20 cellular contexts compared by ENCODE assay signal in genomic region chrX:110114260-110114776, GRCh38.
DNase-seq lines count a peak whose midpoint lies in the region; ATAC-seq, FAIRE-seq and TF ChIP-seq lines count a peak whose summit lies in the region.
"Had no signal": no experiment of that assay in that cellular context is flagged by ENCODE, and none has a peak within 500 bp of the region (broad histone marks: within the 10 kb centered on the region; RNA-seq: fewer than 3 reads in every experiment).

No MANE protein-coding gene starts in this region.

- no peak overlapping the region for H2AFZ ChIP-seq in K562 (ENCODE audit: low read depth, low read length)

- H3K4me3 Mint-ChIP-seq in neural crest cell: no peak overlapping the region
- H3K4me3 Mint-ChIP-seq: CD4-positive, alpha-beta T cell; H9 had no signal

- H3K9me1 ChIP-seq in K562 (ENCODE audit: control insufficient read depth, insufficient read depth, low read length): no peaks in the 10 kb centered on the region

- H3K36me3 Mint-ChIP-seq in neural crest cell (ENCODE audit: low read depth): peaks cover 6% of the 10 kb centered on the region

- no peak overlapping the region for H3K27ac ChIP-seq in K562 (ENCODE audit: extremely low read depth, low read depth, low read length)
- no peak overlapping the region for H3K27ac ChIP-seq in effector memory CD4-positive, alpha-beta T cell (ENCODE audit: insufficient read depth, low read length, poor library complexity, severe bottlenecking)
- H3K27ac ChIP-seq: 22Rv1, A549, C4-2B had no signal

- 13% methylated on average over 4 of the region's 4 CpGs for WGBS in K562 (ENCODE audit: insufficient coverage, low coverage, missing lambda C conversion rate)

- H3K9me3 Mint-ChIP-seq in neural crest cell: no peaks in the 10 kb centered on the region
- H3K9me3 Mint-ChIP-seq: CD4-positive, alpha-beta T cell; H9 had no signal

- H3K9me3 ChIP-seq in K562 (replicated peaks; ENCODE audit: control insufficient read depth, insufficient read depth, low read depth, low read length): no peaks in the 10 kb centered on the region
- H3K9me3 ChIP-seq in effector memory CD4-positive, alpha-beta T cell (ENCODE audit: control insufficient read depth, low read length): no peaks in the 10 kb centered on the region
- H3K9me3 ChIP-seq: A549, Caco-2 had no signal

- CTCF ChIA-PET in K562 (lab: Yijun Ruan, JAX; ENCODE audit: low intra/inter-chr PET ratio): no interaction called here

- H3K4me2 ChIP-seq in K562 (ENCODE audit: insufficient read depth, low read length): no peak overlapping the region; the same call in 1 of the 2 replicates
- H3K4me2 ChIP-seq: A549 had no signal

- TF ChIP-seq RAD21 in K562 (CRISPR knock-in tag; conservative IDR thresholded peaks at IDR 0.05 in 1 of 2, IDR thresholded peaks at IDR 0.05 in 1 of 2): no peak

- no peak for TF ChIP-seq POLR2A in K562 (conservative IDR thresholded peaks at IDR 0.05)

- POLR2A ChIA-PET in K562 (lab: Yijun Ruan, JAX): interaction anchor here (0.7 to 0.8 kb wide), 2 partner anchors 35 to 166 kb away, joined by 3 read pairs; no protein-coding TSS in a partner anchor

- H3K4me1 ChIP-seq in K562 (replicated peaks in 1 of 2; ENCODE audit: control insufficient read depth in 2 of 2, insufficient read depth in 2 of 2, low read length in 2 of 2): peaks cover 0 to 10% of the 10 kb centered on the region in 2 experiments; a peak in 3 of 5 replicates
- H3K4me1 ChIP-seq in effector memory CD4-positive, alpha-beta T cell (ENCODE audit: control insufficient read depth, insufficient read depth, low read length, poor library complexity, severe bottlenecking): no peaks in the 10 kb centered on the region

- no peaks in the 10 kb centered on the region for H4K20me1 ChIP-seq in K562 (replicated peaks; ENCODE audit: control insufficient read depth, insufficient read depth, low read length)

- intact Hi-C loops in K562 (cut with micrococcal nuclease): no loop called here

- H3K9ac ChIP-seq in K562 (ENCODE audit: insufficient read depth in 1 of 2, low read depth in 2 of 2, low read length in 2 of 2): no peak overlapping the region

- peaks cover 27% of the 10 kb centered on the region; the same call in 2 of the 3 replicates for H3K36me3 ChIP-seq in K562 (ENCODE audit: control insufficient read depth, insufficient read depth, low read length)
- no peaks in the 10 kb centered on the region for H3K36me3 ChIP-seq in effector memory CD4-positive, alpha-beta T cell (ENCODE audit: control insufficient read depth, insufficient read depth, low read length)

- no peaks in the 10 kb centered on the region; the same call in 2 of the 3 replicates for H3K79me2 ChIP-seq in K562 (ENCODE audit: control insufficient read depth, insufficient read depth, low read length)

- DNase-seq in NCI-H82 (lab: John Stamatoyannopoulos, UW): peak; percentile 19
- no peak for DNase-seq in NCI-H82 treated with DMSO at 0.1 percent for 48 hours (lab: John Stamatoyannopoulos, UW; ENCODE audit: unreplicated experiment)
- DNase-seq in OCI-M1 (lab: John Stamatoyannopoulos, UW): peak; percentile 75
- DNase-seq in K562 (ENCODE audit: extremely low read depth in 1 of 4, low spot score in 3 of 4): peak in 2 of 4 experiments; percentile 11 to 19
- DNase-seq in neural crest cell (ENCODE audit: low read depth, low spot score): no peak
- DNase-seq in GM10266 (ENCODE audit: extremely low spot score): no peak
- DNase-seq in effector memory CD4-positive, alpha-beta T cell: no peak
- DNase-seq: AML-193; Caco-2; CD4-positive, alpha-beta T cell; GOT3; H9 had no signal

- no peak for FAIRE-seq in K562 (lab: Jason Lieb, UNC)
- FAIRE-seq: G401.6, GM12892, GM18507, HTR-8/SVneo had no signal

- peak; percentile 33 for ATAC-seq in K562
- no peak for ATAC-seq in GM21825 (IDR thresholded peaks at IDR 0.05; ENCODE audit: unreplicated experiment)
- ATAC-seq: A549 had no signal

- in situ Hi-C loops in K562 (cut with MboI): no loop called here

- H3K27ac Mint-ChIP-seq in neural crest cell (ENCODE audit: unreplicated experiment): peak overlapping the region; percentile 8
- H3K27ac Mint-ChIP-seq: CD4-positive, alpha-beta T cell had no signal

- no peaks in the 10 kb centered on the region for H3K27me3 Mint-ChIP-seq in neural crest cell (ENCODE audit: low read depth)
- H3K27me3 Mint-ChIP-seq: CD4-positive, alpha-beta T cell had no signal

- TF ChIP-seq CTCF in K562 (IDR thresholded peaks at IDR 0.05 in 2 of 3, conservative IDR thresholded peaks at IDR 0.05 in 1 of 3; ENCODE audit: insufficient read depth in 2 of 3, low read depth in 1 of 3, low read length in 3 of 3): no peak
- TF ChIP-seq CTCF in neural crest cell (conservative IDR thresholded peaks at IDR 0.05): no peak
- no peak for TF ChIP-seq CTCF in GM10266 (IDR thresholded peaks at IDR 0.05; ENCODE audit: control insufficient read depth, insufficient read depth, low read depth, missing control alignments)

- H3K4me3 ChIP-seq in K562: no peak overlapping the region
- no peak overlapping the region for H3K4me3 ChIP-seq in effector memory CD4-positive, alpha-beta T cell (ENCODE audit: insufficient read depth, low read depth, low read length, poor library complexity, severe bottlenecking)
- H3K4me3 ChIP-seq: A549 had no signal

- peaks cover 12% of the 10 kb centered on the region for H3K4me1 Mint-ChIP-seq in neural crest cell
- H3K4me1 Mint-ChIP-seq: H9 had no signal

- H3K27me3 ChIP-seq in K562 (ENCODE audit: control insufficient read depth in 2 of 2, insufficient read depth in 2 of 2, low read length in 2 of 2): no peaks in the 10 kb centered on the region
- H3K27me3 ChIP-seq in effector memory CD4-positive, alpha-beta T cell (replicated peaks; ENCODE audit: control insufficient read depth, insufficient read depth, low read length, poor library complexity, severe bottlenecking): no peaks in the 10 kb centered on the region

- no TSS peak for BruUV-seq in K562 (replicated peaks; lab: Mats Ljungman, UMichigan)

- no peak for TF ChIP-seq EP300 in K562 (IDR thresholded peaks at IDR 0.05; ENCODE audit: low read length)

TF ChIP-seq in K562, 482 proteins besides CTCF, POLR2A, EP300 and RAD21:
- TF ChIP-seq HMBOX1 (IDR thresholded peaks at IDR 0.05) (peak; percentile 74), FOXP1 (CRISPR knock-in tag; IDR thresholded peaks at IDR 0.05) (no peak), ZNF146 (CRISPR knock-in tag; IDR thresholded peaks at IDR 0.05; ENCODE audit: unreplicated experiment) (no peak), ZNF140 (CRISPR knock-in tag; IDR thresholded peaks at IDR 0.05) (no peak), NFE2 (IDR thresholded peaks at IDR 0.05; ENCODE audit: low read depth) (peak; percentile 66), RCOR1 (IDR thresholded peaks at IDR 0.05; ENCODE audit: borderline replicate concordance in 1 of 2, low read depth in 2 of 2, low read length in 2 of 2) (peak in 1 of 2 experiments; percentile 19; a peak in 1 of 4 replicates), PKNOX1 (IDR thresholded peaks at IDR 0.05) (no peak), BHLHE40 (IDR thresholded peaks at IDR 0.05; ENCODE audit: low read length) (peak; percentile 56; the same call in 1 of the 2 replicates), SRSF1 (IDR thresholded peaks at IDR 0.05; ENCODE audit: low read depth, low read length) (no peak)
- TF ChIP-seq, protein P1, sequence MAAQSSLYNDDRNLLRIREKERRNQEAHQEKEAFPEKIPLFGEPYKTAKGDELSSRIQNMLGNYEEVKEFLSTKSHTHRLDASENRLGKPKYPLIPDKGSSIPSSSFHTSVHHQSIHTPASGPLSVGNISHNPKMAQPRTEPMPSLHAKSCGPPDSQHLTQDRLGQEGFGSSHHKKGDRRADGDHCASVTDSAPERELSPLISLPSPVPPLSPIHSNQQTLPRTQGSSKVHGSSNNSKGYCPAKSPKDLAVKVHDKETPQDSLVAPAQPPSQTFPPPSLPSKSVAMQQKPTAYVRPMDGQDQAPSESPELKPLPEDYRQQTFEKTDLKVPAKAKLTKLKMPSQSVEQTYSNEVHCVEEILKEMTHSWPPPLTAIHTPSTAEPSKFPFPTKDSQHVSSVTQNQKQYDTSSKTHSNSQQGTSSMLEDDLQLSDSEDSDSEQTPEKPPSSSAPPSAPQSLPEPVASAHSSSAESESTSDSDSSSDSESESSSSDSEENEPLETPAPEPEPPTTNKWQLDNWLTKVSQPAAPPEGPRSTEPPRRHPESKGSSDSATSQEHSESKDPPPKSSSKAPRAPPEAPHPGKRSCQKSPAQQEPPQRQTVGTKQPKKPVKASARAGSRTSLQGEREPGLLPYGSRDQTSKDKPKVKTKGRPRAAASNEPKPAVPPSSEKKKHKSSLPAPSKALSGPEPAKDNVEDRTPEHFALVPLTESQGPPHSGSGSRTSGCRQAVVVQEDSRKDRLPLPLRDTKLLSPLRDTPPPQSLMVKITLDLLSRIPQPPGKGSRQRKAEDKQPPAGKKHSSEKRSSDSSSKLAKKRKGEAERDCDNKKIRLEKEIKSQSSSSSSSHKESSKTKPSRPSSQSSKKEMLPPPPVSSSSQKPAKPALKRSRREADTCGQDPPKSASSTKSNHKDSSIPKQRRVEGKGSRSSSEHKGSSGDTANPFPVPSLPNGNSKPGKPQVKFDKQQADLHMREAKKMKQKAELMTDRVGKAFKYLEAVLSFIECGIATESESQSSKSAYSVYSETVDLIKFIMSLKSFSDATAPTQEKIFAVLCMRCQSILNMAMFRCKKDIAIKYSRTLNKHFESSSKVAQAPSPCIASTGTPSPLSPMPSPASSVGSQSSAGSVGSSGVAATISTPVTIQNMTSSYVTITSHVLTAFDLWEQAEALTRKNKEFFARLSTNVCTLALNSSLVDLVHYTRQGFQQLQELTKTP (IDR thresholded peaks at IDR 0.05; ENCODE audit: low read depth in 1 of 2, partially characterized antibody in 2 of 2): no peak

Comparison
In these comparisons a context has a peak if more than half of its experiments do, and no peak if none do; other contexts are left out.
1. DNase-seq: peak in NCI-H82 (single experiment) and OCI-M1 (single experiment); none in NCI-H82 treated with DMSO at 0.1 percent for 48 hours (single experiment), neural crest cell (single experiment), GM10266 (single experiment) and effector memory CD4-positive, alpha-beta T cell (0 of 3).